Comparison of ENCODE assay signal across 8 cellular contexts in the genomic region with DNA sequence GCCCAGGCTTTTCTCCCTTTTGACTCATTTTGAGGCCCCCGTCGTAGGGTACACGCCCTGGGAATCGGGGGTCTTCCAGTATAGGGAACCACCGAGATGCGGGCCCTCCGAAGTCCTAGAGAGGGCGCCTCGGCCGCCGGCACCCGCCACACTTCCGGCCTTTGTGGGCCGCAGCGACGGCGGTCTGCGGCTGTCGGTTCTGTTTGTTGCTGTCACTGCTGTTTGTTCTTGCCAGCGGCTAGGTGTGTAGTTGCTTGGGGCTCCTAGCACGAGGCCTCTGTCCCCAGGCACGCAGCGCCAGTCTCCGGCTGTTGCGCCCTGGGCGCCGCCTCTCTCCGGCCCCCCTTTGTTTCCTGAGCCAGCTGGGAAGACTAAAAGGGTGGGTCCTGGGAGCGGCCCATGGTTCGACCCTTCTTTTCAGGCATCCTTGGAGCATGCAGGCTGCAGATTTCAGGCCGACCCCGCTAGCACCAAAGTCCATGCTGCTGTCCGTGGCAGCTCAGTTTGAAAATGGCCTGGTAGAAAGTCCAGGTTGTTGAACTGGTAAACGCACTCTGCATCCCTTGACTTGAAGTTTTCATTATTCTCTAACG. TPM values are rescaled to one million over a fixed set of nuclear protein-coding genes. Genes with fewer than 3 reads are reported as not detected.
DNase-seq lines count a peak whose midpoint lies in the region; ATAC-seq and TF ChIP-seq lines count a peak whose summit lies in the region.

No MANE protein-coding gene starts in this region.

- H3K9me3 Mint-ChIP-seq in Caco-2 (ENCODE audit: unreplicated experiment): no peaks in the 10 kb centered on the region
- no peaks in the 10 kb centered on the region for H3K9me3 Mint-ChIP-seq in activated CD8-positive, alpha-beta T cell treated with anti-CD3 and anti-CD28 coated beads for 36 hours
- no peaks in the 10 kb centered on the region for H3K9me3 Mint-ChIP-seq in stimulated activated effector memory CD8-positive, alpha-beta T cell treated with anti-CD3 and anti-CD28 coated beads, Interleukin-12 subunit alpha, Interleukin-12 subunit beta, amount 100 ng/mL, for 72 hours

- H3K27ac Mint-ChIP-seq in Caco-2 (ENCODE audit: unreplicated experiment): peak overlapping the region; percentile 89
- H3K27ac Mint-ChIP-seq in activated CD8-positive, alpha-beta T cell treated with anti-CD3 and anti-CD28 coated beads for 36 hours: peak overlapping the region; percentile 89
- peak overlapping the region; percentile 99 for H3K27ac Mint-ChIP-seq in stimulated activated effector memory CD8-positive, alpha-beta T cell treated with anti-CD3 and anti-CD28 coated beads, Interleukin-12 subunit alpha, Interleukin-12 subunit beta, amount 100 ng/mL, for 72 hours

- DNase-seq in Caco-2 (peak; percentile 77 to 82), HT-29 (ENCODE audit: low spot score) (peak; percentile 72), mucosa of gallbladder (ENCODE audit: low spot score) (peak; percentile 64), DMS79 (lab: John Stamatoyannopoulos, UW) (no peak), SKM-1 (lab: John Stamatoyannopoulos, UW; ENCODE audit: unreplicated experiment) (no peak)
- peak; percentile 84 for DNase-seq in activated CD8-positive, alpha-beta T cell treated with anti-CD3 and anti-CD28 coated beads for 36 hours
- peak; percentile 41 for DNase-seq in effector CD4-positive, alpha-beta T cell
- peak; percentile 60 to 85 for DNase-seq in stimulated activated effector memory CD8-positive, alpha-beta T cell treated with anti-CD3 and anti-CD28 coated beads, Interleukin-12 subunit alpha, Interleukin-12 subunit beta, amount 100 ng/mL, for 72 hours (ENCODE audit: low spot score in 2 of 2)

- intact Hi-C loops in Caco-2 (cut with micrococcal nuclease; ENCODE audit: unreplicated experiment): loop anchor here (1.0 kb wide), 2 partner anchors 18 to 52 kb away; partner anchors contain the start of genes ZKSCAN1 and ZSCAN21
- intact Hi-C loops in activated CD8-positive, alpha-beta T cell treated with anti-CD3 and anti-CD28 coated beads for 36 hours (cut with micrococcal nuclease): no loop called here

- peak; percentile 91 for ATAC-seq in activated CD8-positive, alpha-beta T cell treated with anti-CD3 and anti-CD28 coated beads for 36 hours
- ATAC-seq in stimulated activated effector memory CD8-positive, alpha-beta T cell treated with anti-CD3 and anti-CD28 coated beads, Interleukin-12 subunit alpha, Interleukin-12 subunit beta, amount 100 ng/mL, for 72 hours: peak; percentile 96

- CTCF ChIA-PET in Caco-2 (lab: Charles Lee): interaction anchor here (0.7 to 0.8 kb wide), 2 partner anchors 56 to 303 kb away, joined by 3 to 4 read pairs; no protein-coding TSS in a partner anchor
- CTCF ChIA-PET in activated CD8-positive, alpha-beta T cell treated with anti-CD3 and anti-CD28 coated beads for 36 hours (lab: Charles Lee): interaction anchor here (0.6 to 11.4 kb wide), 7 partner anchors 17 to 410 kb away, joined by 3 to 189 read pairs (median 5); partner anchors contain the start of genes TRIM4 and ZKSCAN1

- POLR2A ChIA-PET in Caco-2 (lab: Charles Lee): interaction anchor here (1.1 to 1.2 kb wide), 2 partner anchors 18 to 52 kb away, joined by 4 to 10 read pairs; partner anchors contain the start of gene ZKSCAN1
- POLR2A ChIA-PET in activated CD8-positive, alpha-beta T cell treated with anti-CD3 and anti-CD28 coated beads for 36 hours (lab: Charles Lee): interaction anchor here (0.8 to 1.0 kb wide), 3 partner anchors 14 to 82 kb away, joined by 3 to 4 read pairs (median 3); no protein-coding TSS in a partner anchor

- H3K36me3 ChIP-seq in Caco-2 (ENCODE audit: control insufficient read depth, insufficient read depth, low read length): no peaks in the 10 kb centered on the region

- peaks cover 5% of the 10 kb centered on the region for H3K36me3 Mint-ChIP-seq in Caco-2 (ENCODE audit: insufficient read depth, unreplicated experiment)
- no peaks in the 10 kb centered on the region for H3K36me3 Mint-ChIP-seq in activated CD8-positive, alpha-beta T cell treated with anti-CD3 and anti-CD28 coated beads for 36 hours (ENCODE audit: low read depth)
- H3K36me3 Mint-ChIP-seq in stimulated activated effector memory CD8-positive, alpha-beta T cell treated with anti-CD3 and anti-CD28 coated beads, Interleukin-12 subunit alpha, Interleukin-12 subunit beta, amount 100 ng/mL, for 72 hours: peaks cover 7% of the 10 kb centered on the region

- H3K27me3 ChIP-seq in Caco-2 (replicated peaks; ENCODE audit: control insufficient read depth, insufficient read depth, low read length): no peaks in the 10 kb centered on the region

- BruUV-seq in Caco-2 (replicated peaks; lab: Mats Ljungman, UMichigan): no TSS peak

- peaks cover 13% of the 10 kb centered on the region; the same call in 1 of the 2 replicates for H3K4me1 ChIP-seq in Caco-2

- peak; percentile 33 to 37 for TF ChIP-seq CTCF in Caco-2 (IDR thresholded peaks at IDR 0.05; ENCODE audit: insufficient read depth in 1 of 2, low read depth in 1 of 2, low read length in 1 of 2, severe bottlenecking in 1 of 2, unreplicated experiment in 1 of 2)
- no peak for TF ChIP-seq CTCF in activated CD8-positive, alpha-beta T cell treated with anti-CD3 and anti-CD28 coated beads for 36 hours (IDR thresholded peaks at IDR 0.05)

- H3K4me3 ChIP-seq in Caco-2 (ENCODE audit: low read depth, low read length): peak overlapping the region; percentile 38

- peaks cover 7% of the 10 kb centered on the region for H3K4me1 Mint-ChIP-seq in Caco-2 (ENCODE audit: low read depth, unreplicated experiment)
- H3K4me1 Mint-ChIP-seq in activated CD8-positive, alpha-beta T cell treated with anti-CD3 and anti-CD28 coated beads for 36 hours (ENCODE audit: low read depth): peaks cover 15% of the 10 kb centered on the region
- peaks cover 17% of the 10 kb centered on the region for H3K4me1 Mint-ChIP-seq in stimulated activated effector memory CD8-positive, alpha-beta T cell treated with anti-CD3 and anti-CD28 coated beads, Interleukin-12 subunit alpha, Interleukin-12 subunit beta, amount 100 ng/mL, for 72 hours

- H3K4me3 Mint-ChIP-seq in Caco-2 (ENCODE audit: unreplicated experiment): peak overlapping the region; percentile 76
- H3K4me3 Mint-ChIP-seq in activated CD8-positive, alpha-beta T cell treated with anti-CD3 and anti-CD28 coated beads for 36 hours: peak overlapping the region; percentile 75
- peak overlapping the region; percentile 80 for H3K4me3 Mint-ChIP-seq in stimulated activated effector memory CD8-positive, alpha-beta T cell treated with anti-CD3 and anti-CD28 coated beads, Interleukin-12 subunit alpha, Interleukin-12 subunit beta, amount 100 ng/mL, for 72 hours

- H3K27me3 Mint-ChIP-seq in Caco-2 (ENCODE audit: insufficient read depth, unreplicated experiment): no peaks in the 10 kb centered on the region
- no peaks in the 10 kb centered on the region for H3K27me3 Mint-ChIP-seq in activated CD8-positive, alpha-beta T cell treated with anti-CD3 and anti-CD28 coated beads for 36 hours

- H3K9me3 ChIP-seq in Caco-2: no peaks in the 10 kb centered on the region

RNA-seq across cellular contexts. Expression of gene ZKSCAN1, which starts 17.8 kb away (rescaled TPM):
- 44.8 and 47.5 TPM in 2 replicates for total RNA-seq in Caco-2 (2022)
- total RNA-seq in HT-29 (2014; rRNA removed; shearing (Covaris generic)): 22.5 and 32.1 TPM in 2 replicates
- total RNA-seq in activated CD8-positive, alpha-beta T cell treated with anti-CD3 and anti-CD28 coated beads for 36 hours: 10 to 100 TPM; 41.9 to 47.3 TPM
- 173 TPM for total RNA-seq in mucosa of gallbladder

RNA-seq across cellular contexts. Expression of gene AZGP1, which starts 21.8 kb away (rescaled TPM):
- total RNA-seq in Caco-2 (2022) (not detected in 2 replicates), mucosa of gallbladder (104 TPM)
- 42.3 and 43.2 TPM in 2 replicates for total RNA-seq in HT-29 (2014; rRNA removed; shearing (Covaris generic))
- total RNA-seq in activated CD8-positive, alpha-beta T cell treated with anti-CD3 and anti-CD28 coated beads for 36 hours: not detected

RNA-seq across cellular contexts. Expression of gene ZSCAN21, which starts 51.9 kb away (rescaled TPM):
- total RNA-seq in Caco-2 (2022) (15.2 and 16.7 TPM in 2 replicates), mucosa of gallbladder (12.7 TPM)
- 7.7 and 7.9 TPM in 2 replicates for total RNA-seq in HT-29 (2014; rRNA removed; shearing (Covaris generic))
- total RNA-seq in activated CD8-positive, alpha-beta T cell treated with anti-CD3 and anti-CD28 coated beads for 36 hours: 1 to 10 TPM; 6.3 to 6.9 TPM

Comparison
In these comparisons a context has a peak if more than half of its experiments do, and no peak if none do; other contexts are left out.
1. DNase-seq: peak in Caco-2 (2 of 2), HT-29 (single experiment), activated CD8-positive, alpha-beta T cell treated with anti-CD3 and anti-CD28 coated beads for 36 hours (single experiment), effector CD4-positive, alpha-beta T cell (single experiment), mucosa of gallbladder (single experiment) and stimulated activated effector memory CD8-positive, alpha-beta T cell treated with anti-CD3 and anti-CD28 coated beads, Interleukin-12 subunit alpha, Interleukin-12 subunit beta, amount 100 ng/mL, for 72 hours (2 of 2); none in DMS79 (single experiment) and SKM-1 (single experiment).
2. RNA of gene AZGP1, which starts 21.8 kb away (total RNA-seq): 104 TPM in mucosa of gallbladder (single experiment) and 42.3 to 43.2 TPM in HT-29; not detected in activated CD8-positive, alpha-beta T cell treated with anti-CD3 and anti-CD28 coated beads for 36 hours and not detected in Caco-2; every median in the first group is over 10 times any median in the second.
3. Peak in every context shown above with its lines, with median percentiles within 50 percentile points of each other: H3K27ac Mint-ChIP-seq and H3K4me3 Mint-ChIP-seq.